Comparison of ENCODE assay signal across 8 cellular contexts in genomic region chr9:71604197-71605063, GRCh38.
DNase-seq lines count a peak whose midpoint lies in the region; ATAC-seq, FAIRE-seq and TF ChIP-seq lines count a peak whose summit lies in the region.

No MANE protein-coding gene starts in this region.

- H3K9me3 ChIP-seq in A549 = no peaks in the 10 kb centered on the region; the same call in 2 of the 3 replicates
- H3K9me3 ChIP-seq in mesenchymal stem cell (ENCODE audit: control insufficient read depth, low read length) = no peaks in the 10 kb centered on the region

- H2AFZ ChIP-seq in mesenchymal stem cell (ENCODE audit: low read depth, low read length) = no peak overlapping the region

- no peaks in the 10 kb centered on the region for H3K79me1 ChIP-seq in mesenchymal stem cell (replicated peaks; ENCODE audit: low read length, poor library complexity, severe bottlenecking)

- H3K27ac ChIP-seq in A549 (peak overlapping the region; percentile 54 to 56), mesenchymal stem cell (ENCODE audit: low read length, poor library complexity, severe bottlenecking) (no peak overlapping the region)

- POLR2A ChIA-PET in A549 (lab: Yijun Ruan, JAX) = interaction anchor here (0.6 kb wide), 1 partner anchor 68 kb away, joined by 3 read pairs; no protein-coding TSS in a partner anchor

- CTCF ChIA-PET in A549 (lab: Yijun Ruan, JAX) = interaction anchor here (0.6 to 4.4 kb wide), 51 partner anchors 8 to 251 kb away, joined by 3 to 47 read pairs (median 5); partner anchors contain the start of gene CEMIP2

- no peak overlapping the region for H2BK12ac ChIP-seq in mesenchymal stem cell (ENCODE audit: low read length in 2 of 2)

- H3K36me3 ChIP-seq in mesenchymal stem cell (ENCODE audit: control insufficient read depth in 1 of 2, insufficient read depth in 2 of 2, low read depth in 1 of 2, low read length in 2 of 2) = no peaks in the 10 kb centered on the region

- H3K4me3 ChIP-seq in A549 (no peak overlapping the region), mesenchymal stem cell (ENCODE audit: insufficient read depth in 1 of 2, low read depth in 1 of 2, low read length in 2 of 2) (no peak overlapping the region)

- no peak overlapping the region for H2AK5ac ChIP-seq in mesenchymal stem cell (ENCODE audit: low read length, severe bottlenecking)

- H3K4me2 ChIP-seq in A549 = peak overlapping the region; percentile 9; the same call in 1 of the 3 replicates
- no peak overlapping the region for H3K4me2 ChIP-seq in mesenchymal stem cell (ENCODE audit: low read length, poor library complexity, severe bottlenecking)

- peak; percentile 90 for TF ChIP-seq CTCF in A549 (IDR thresholded peaks at IDR 0.05)

- H3K9ac ChIP-seq in mesenchymal stem cell (ENCODE audit: low read length) = no peak overlapping the region

- H3K4me1 ChIP-seq in A549 = peaks cover 17% of the 10 kb centered on the region
- H3K4me1 ChIP-seq in mesenchymal stem cell (ENCODE audit: control insufficient read depth, insufficient read depth, low read depth, low read length) = peaks cover 2% of the 10 kb centered on the region

- H2BK120ac ChIP-seq in mesenchymal stem cell (ENCODE audit: low read depth, low read length) = no peak overlapping the region

- TF ChIP-seq RAD21 in A549 (conservative IDR thresholded peaks at IDR 0.05 in 1 of 2, IDR thresholded peaks at IDR 0.05 in 1 of 2) = peak; percentile 94

- no peak overlapping the region for H3K4ac ChIP-seq in mesenchymal stem cell (ENCODE audit: low read depth in 1 of 2, low read length in 2 of 2)

- no peak overlapping the region for H4K8ac ChIP-seq in mesenchymal stem cell (ENCODE audit: low read length)

- H2BK5ac ChIP-seq in mesenchymal stem cell (ENCODE audit: low read depth, low read length, poor library complexity, severe bottlenecking) = no peak overlapping the region

- FAIRE-seq in A549 (lab: Jason Lieb, UNC) = no peak
- FAIRE-seq in GM18507 (lab: Jason Lieb, UNC) = peak; percentile 85

- H3K27me3 ChIP-seq in mesenchymal stem cell (ENCODE audit: control insufficient read depth in 1 of 2, insufficient read depth in 1 of 2, low read length in 2 of 2) = no peaks in the 10 kb centered on the region

- 56% methylated on average over 5 of the region's 5 CpGs for WGBS in A549 (ENCODE audit: missing lambda C conversion rate)
- WGBS in mesenchymal stem cell = 75% methylated on average over 4 of the region's 5 CpGs

- TF ChIP-seq EP300 in A549 (IDR thresholded peaks at IDR 0.05) = no peak

- DNase-seq in A549 (ENCODE audit: low read depth in 1 of 2, low spot score in 1 of 2) = peak; percentile 44 to 78
- peak; percentile 12 for DNase-seq in GM18507 (ENCODE audit: extremely low spot score, insufficient read length, low read depth)
- DNase-seq in NCI-H460 (ENCODE audit: extremely low read depth, low read depth) = peak; percentile 71
- DNase-seq in activated CD4-positive, alpha-beta T cell treated with anti-CD3 and anti-CD28 coated beads, Interleukin-2, amount 50 U/mL, for 48 hours = peak; percentile 79 to 84
- DNase-seq in effector CD4-positive, alpha-beta T cell = peak; percentile 78
- peak; percentile 75 for DNase-seq in mesenchymal stem cell
- peak; percentile 68 for DNase-seq in stimulated activated CD8-positive, alpha-beta memory T cell treated with anti-CD3 and anti-CD28 coated beads, Interleukin-4, amount 100 ng/mL, for 1 hour (ENCODE audit: low read depth in 2 of 2, low spot score in 1 of 2)

- H3K23ac ChIP-seq in mesenchymal stem cell (ENCODE audit: low read length in 2 of 2) = no peak overlapping the region

- TF ChIP-seq POLR2A in A549 (IDR thresholded peaks at IDR 0.05; ENCODE audit: low read length) = no peak

- peak; percentile 89 to 99 for ATAC-seq in A549
- peak; percentile 88 for ATAC-seq in HG03064 (IDR thresholded peaks at IDR 0.05; ENCODE audit: low read depth, unreplicated experiment)

- no peak overlapping the region for H3K18ac ChIP-seq in mesenchymal stem cell (ENCODE audit: low read depth in 1 of 2, low read length in 2 of 2)

- no peak overlapping the region for H2BK15ac ChIP-seq in mesenchymal stem cell (ENCODE audit: low read depth, poor library complexity, severe bottlenecking)

- no peak overlapping the region for H4K91ac ChIP-seq in mesenchymal stem cell (ENCODE audit: low read length)

- H3K14ac ChIP-seq in mesenchymal stem cell (ENCODE audit: low read length in 2 of 2) = no peak overlapping the region

TF ChIP-seq in A549, 52 proteins besides CTCF, POLR2A, EP300 and RAD21:
- TF ChIP-seq PHF8 (IDR thresholded peaks at IDR 0.05; ENCODE audit: borderline replicate concordance, low read depth) = no peak
- no peak for TF ChIP-seq FOSB (CRISPR knock-in tag; IDR thresholded peaks at IDR 0.05)
- no peak for TF ChIP-seq RNF2 (IDR thresholded peaks at IDR 0.05; ENCODE audit: borderline replicate concordance, low read depth)
- no peak for TF ChIP-seq ZSCAN20 (CRISPR knock-in tag; IDR thresholded peaks at IDR 0.05)
- TF ChIP-seq SMC3 (IDR thresholded peaks at IDR 0.05) = peak; percentile 97

Comparison
In these comparisons a context has a peak if more than half of its experiments do, and no peak if none do; other contexts are left out.
1. DNase-seq: peak in every context shown above with its lines; median percentile 82 in activated CD4-positive, alpha-beta T cell treated with anti-CD3 and anti-CD28 coated beads, Interleukin-2, amount 50 U/mL, for 48 hours; 78 in effector CD4-positive, alpha-beta T cell; 75 in mesenchymal stem cell; 71 in NCI-H460; 68 in stimulated activated CD8-positive, alpha-beta memory T cell treated with anti-CD3 and anti-CD28 coated beads, Interleukin-4, amount 100 ng/mL, for 1 hour; 61 in A549; 12 in GM18507.